1 cellular context compared by ENCODE assay signal in genomic region chr17:40075216-40076100, GRCh38.
TF ChIP-seq lines count a peak whose summit lies in the region.

No MANE protein-coding gene starts in this region.

TF ChIP-seq in IMR-90, 13 proteins besides CTCF, POLR2A, EP300 and RAD21 (continued from another document):
- TF ChIP-seq RCOR1 (IDR thresholded peaks at IDR 0.05; ENCODE audit: insufficient replicate concordance, low read length), result no peak
